ENCODE assay signal across 23 cellular contexts in the genomic region with DNA sequence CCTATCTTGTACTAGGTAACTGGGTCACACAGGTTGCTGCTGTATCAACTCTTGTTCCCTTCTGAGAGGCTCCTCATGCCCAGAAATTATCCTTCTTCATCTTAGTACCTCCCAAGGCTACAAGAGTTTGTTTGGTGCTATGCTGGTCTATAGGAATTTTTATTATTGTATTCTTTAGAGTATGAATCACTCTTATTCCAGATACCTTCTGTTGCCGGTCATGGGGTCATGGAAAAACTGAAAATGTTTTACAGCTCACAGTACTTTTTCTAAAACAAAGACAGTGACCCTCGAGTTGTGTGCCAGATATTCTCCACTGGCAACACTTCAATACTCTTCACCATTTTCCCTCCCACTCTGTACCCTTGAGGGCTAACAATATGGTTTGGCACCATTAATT.
DNase-seq lines count a peak whose midpoint lies in the region; ATAC-seq and TF ChIP-seq lines count a peak whose summit lies in the region.
"Had no signal": no experiment of that assay in that cellular context is flagged by ENCODE, and none has a peak within 500 bp of the region (broad histone marks: within the 10 kb centered on the region; RNA-seq: fewer than 3 reads in every experiment).

No MANE protein-coding gene starts in this region.

- no peak overlapping the region for H3K4me3 ChIP-seq in RWPE2 (ENCODE audit: severe bottlenecking)
- no peak overlapping the region for H3K4me3 ChIP-seq in fibroblast of pulmonary artery (replicated peaks; ENCODE audit: low read depth, low read length)
- H3K4me3 ChIP-seq in skeletal muscle cell (ENCODE audit: low read depth, low read length) = no peak overlapping the region
- H3K4me3 ChIP-seq: HAP-1, ovary, thoracic aorta had no signal

- TF ChIP-seq CTCF in RWPE2 (IDR thresholded peaks at IDR 0.05; ENCODE audit: poor library complexity, severe bottlenecking) (no peak), fibroblast of pulmonary artery (IDR thresholded peaks at IDR 0.05; ENCODE audit: low read length, missing control alignments) (no peak)

- POLR2A ChIA-PET in activated CD4-positive, alpha-beta T cell treated with anti-CD3 and anti-CD28 coated beads for 36 hours (lab: Charles Lee) = no interaction called here

- no peaks in the 10 kb centered on the region for H3K36me3 ChIP-seq in RWPE2 (ENCODE audit: low read depth)
- H3K36me3 ChIP-seq: HAP-1, ovary, thoracic aorta had no signal

- H3K36me3 Mint-ChIP-seq in activated CD4-positive, alpha-beta T cell treated with anti-CD3 and anti-CD28 coated beads for 36 hours (ENCODE audit: low read depth) = no peaks in the 10 kb centered on the region

- H3K27me3 Mint-ChIP-seq in activated CD4-positive, alpha-beta T cell treated with anti-CD3 and anti-CD28 coated beads for 36 hours = peaks cover 2% of the 10 kb centered on the region
- H3K27me3 Mint-ChIP-seq: B cell; central memory CD8-positive, alpha-beta T cell had no signal

- H3K4me3 Mint-ChIP-seq in activated CD4-positive, alpha-beta T cell treated with anti-CD3 and anti-CD28 coated beads for 36 hours = no peak overlapping the region
- H3K4me3 Mint-ChIP-seq: activated CD8-positive, alpha-beta T cell treated with anti-CD3 and anti-CD28 coated beads, Interleukin-2, amount 10 ng/mL, durations not matched to agents 7 days and 5 days; activated T-helper 1 cell treated with anti-CD3 and anti-CD28 coated beads, Interleukin-12 subunit alpha, Interleukin-12 subunit beta, Interleukin-2, Interleukin-4 antibody, amounts not matched to agents 30 ng/mL and 10 ng/mL and 1 ng/mL, durations not matched to agents 14 hours and 24 hours and 36 hours; B cell; central memory CD8-positive, alpha-beta T cell; T-helper 1 cell treated with Interleukin-12 subunit alpha and Interleukin-12 subunit beta and Interleukin-4 antibody, amounts not matched to agents 30 μg/mL and 1 μg/mL, for 36 hours; WTC11 had no signal

- H3K9me3 Mint-ChIP-seq in activated CD4-positive, alpha-beta T cell treated with anti-CD3 and anti-CD28 coated beads for 36 hours (ENCODE audit: low read depth) = peaks cover 7% of the 10 kb centered on the region
- H3K9me3 Mint-ChIP-seq: activated T-helper 1 cell treated with anti-CD3 and anti-CD28 coated beads, Interleukin-12 subunit alpha, Interleukin-12 subunit beta, Interleukin-2, Interleukin-4 antibody, amounts not matched to agents 30 ng/mL and 10 ng/mL and 1 ng/mL, durations not matched to agents 14 hours and 24 hours and 36 hours; central memory CD8-positive, alpha-beta T cell; T-helper 1 cell treated with Interleukin-12 subunit alpha and Interleukin-12 subunit beta and Interleukin-4 antibody, amounts not matched to agents 30 μg/mL and 1 μg/mL, for 36 hours had no signal

- H3K27ac Mint-ChIP-seq in activated CD4-positive, alpha-beta T cell treated with anti-CD3 and anti-CD28 coated beads for 36 hours = no peak overlapping the region
- H3K27ac Mint-ChIP-seq: activated CD8-positive, alpha-beta T cell treated with anti-CD3 and anti-CD28 coated beads, Interleukin-2, amount 10 ng/mL, durations not matched to agents 7 days and 5 days; activated T-helper 1 cell treated with anti-CD3 and anti-CD28 coated beads, Interleukin-12 subunit alpha, Interleukin-12 subunit beta, Interleukin-2, Interleukin-4 antibody, amounts not matched to agents 30 ng/mL and 10 ng/mL and 1 ng/mL, durations not matched to agents 14 hours and 24 hours and 36 hours; B cell; T-helper 1 cell treated with Interleukin-12 subunit alpha and Interleukin-12 subunit beta and Interleukin-4 antibody, amounts not matched to agents 30 μg/mL and 1 μg/mL, for 36 hours; WTC11 had no signal

- peaks cover 32% of the 10 kb centered on the region for H3K4me1 ChIP-seq in RWPE2 (ENCODE audit: insufficient read depth, poor library complexity, severe bottlenecking)
- H3K4me1 ChIP-seq: HAP-1 had no signal

- peak; percentile 37 for DNase-seq in GM04503 (ENCODE audit: low read depth)
- no peak for DNase-seq in RWPE2 (ENCODE audit: low spot score)
- DNase-seq in fibroblast of pulmonary artery (ENCODE audit: low read depth) = peak; percentile 69
- peak; percentile 36 for DNase-seq in skeletal muscle cell (ENCODE audit: low read depth)
- no peak for DNase-seq in activated CD4-positive, alpha-beta T cell treated with anti-CD3 and anti-CD28 coated beads for 36 hours
- DNase-seq in HT-29 (ENCODE audit: low spot score) = no peak
- DNase-seq in activated CD4-positive, alpha-beta T cell treated with anti-CD3 and anti-CD28 coated beads, Interleukin-2, amount 50 U/mL, for 48 hours = no peak
- DNase-seq: activated CD8-positive, alpha-beta T cell treated with anti-CD3 and anti-CD28 coated beads, Interleukin-2, amount 10 ng/mL, durations not matched to agents 7 days and 5 days; effector memory CD4-positive, alpha-beta T cell; foreskin melanocyte; left ventricle myocardium superior; NCI-H1694 treated with DMSO at 0.1 percent for 48 hours; NCI-H446; ovary; SHP77 treated with DMSO at 0.1 percent for 48 hours had no signal

- no peaks in the 10 kb centered on the region for H3K9me3 ChIP-seq in RWPE2 (ENCODE audit: severe bottlenecking)
- H3K9me3 ChIP-seq: HAP-1, ovary, thoracic aorta had no signal

- ATAC-seq in RWPE2 (ENCODE audit: low read depth) (peak; percentile 72), HG02884 (IDR thresholded peaks at IDR 0.05; ENCODE audit: unreplicated experiment) (no peak)
- no peak for ATAC-seq in activated CD4-positive, alpha-beta T cell treated with anti-CD3 and anti-CD28 coated beads for 36 hours
- ATAC-seq: activated CD8-positive, alpha-beta T cell treated with anti-CD3 and anti-CD28 coated beads, Interleukin-2, amount 10 ng/mL, durations not matched to agents 7 days and 5 days; left ventricle myocardium superior; WTC11 had no signal

- H3K27ac ChIP-seq in RWPE2 (ENCODE audit: poor library complexity, severe bottlenecking) = peak overlapping the region; percentile 96
- H3K27ac ChIP-seq: ovary, thoracic aorta had no signal

- CTCF ChIA-PET in activated CD4-positive, alpha-beta T cell treated with anti-CD3 and anti-CD28 coated beads for 36 hours (lab: Charles Lee) = no interaction called here

- no peaks in the 10 kb centered on the region for H3K4me1 Mint-ChIP-seq in activated CD4-positive, alpha-beta T cell treated with anti-CD3 and anti-CD28 coated beads for 36 hours
- H3K4me1 Mint-ChIP-seq: B cell; central memory CD8-positive, alpha-beta T cell; WTC11 had no signal

- intact Hi-C loops in activated CD4-positive, alpha-beta T cell treated with anti-CD3 and anti-CD28 coated beads for 36 hours (cut with DNase I, micrococcal nuclease) = loop anchor here in 1 of 2 experiments (10.0 kb wide), 1 partner anchor 1134 kb away; no protein-coding TSS in a partner anchor

- no peaks in the 10 kb centered on the region for H3K27me3 ChIP-seq in RWPE2 (ENCODE audit: insufficient read depth, poor library complexity, severe bottlenecking)
- H3K27me3 ChIP-seq: ovary had no signal

Comparison
In these comparisons a context has a peak if more than half of its experiments do, and no peak if none do; other contexts are left out.
1. DNase-seq: peak in GM04503 (single experiment), fibroblast of pulmonary artery (single experiment) and skeletal muscle cell (single experiment); none in RWPE2 (single experiment), activated CD4-positive, alpha-beta T cell treated with anti-CD3 and anti-CD28 coated beads for 36 hours (single experiment), HT-29 (single experiment) and activated CD4-positive, alpha-beta T cell treated with anti-CD3 and anti-CD28 coated beads, Interleukin-2, amount 50 U/mL, for 48 hours (0 of 2).